ENCODE assay signal across 29 cellular contexts in genomic region chr13:103297083-103297482, GRCh38.
"Had no signal": no experiment of that assay in that cellular context is flagged by ENCODE, and none has a peak within 500 bp of the region (broad histone marks: within the 10 kb centered on the region; RNA-seq: fewer than 3 reads in every experiment).

No MANE protein-coding gene starts in this region.

- H3K4me3 ChIP-seq: stomach, suprapubic skin, testis, thoracic aorta, thyroid gland, tibial artery, tibial nerve, transverse colon, upper lobe of left lung, upper lobe of right lung, uterus, vagina had no signal

- DNase-seq: stimulated activated CD4-positive, alpha-beta T cell treated with anti-CD3 and anti-CD28 coated beads, Interleukin-2, amount 100 ng/mL, for 48 hours; stimulated activated CD4-positive, alpha-beta T cell treated with anti-CD3 and anti-CD28 coated beads, Interleukin-4, amount 100 ng/mL, for 1 hour; stimulated activated CD4-positive, alpha-beta T cell treated with anti-CD3 and anti-CD28 coated beads, Interleukin-4, amount 100 ng/mL, for 24 hours; stimulated activated CD4-positive, alpha-beta T cell treated with anti-CD3 and anti-CD28 coated beads, Interleukin-4, amount 100 ng/mL, for 4 hours; stimulated activated CD8-positive, alpha-beta memory T cell treated with anti-CD3 and anti-CD28 coated beads, Interleukin-4, amount 100 ng/mL, for 48 hours; stimulated activated naive B cell treated with anti-CD40 and anti-IgM and Interleukin-4, amounts not matched to agents 10 μg/mL and 1 μg/mL and 100 μg/mL, for 72 hours; stimulated activated naive CD4-positive, alpha-beta T cell; stimulated activated naive CD4-positive, alpha-beta T cell treated with Interleukin-2 at 50 U/mL for 16 hours; stimulated activated naive CD8-positive, alpha-beta T cell treated with anti-CD3 and anti-CD28 coated beads, Interleukin-15, amount 100 ng/mL, for 72 hours; stimulated activated naive CD8-positive, alpha-beta T cell treated with anti-CD3 and anti-CD28 coated beads, Interleukin-15, Interleukin-2, amounts not matched to agents 100 U/mL and 50 U/mL, for 24 hours; stomach; substantia nigra; testis; thyroid gland; tibial artery; transverse colon; trophoblast cell; upper lobe of left lung; upper lobe of right lung; uterus had no signal

- ATAC-seq: stimulated activated effector memory CD8-positive, alpha-beta T cell treated with anti-CD3 and anti-CD28 coated beads, Interleukin-12 subunit alpha, Interleukin-12 subunit beta, amount 100 ng/mL, for 72 hours; stimulated activated memory B cell treated with anti-CD40 and anti-IgM and Interleukin-4, amounts not matched to agents 10 μg/mL and 1 μg/mL and 100 μg/mL, for 72 hours; stimulated activated naive B cell treated with anti-CD40 and anti-IgM and Interleukin-4, amounts not matched to agents 10 μg/mL and 1 μg/mL and 100 μg/mL, for 72 hours; stimulated activated naive CD8-positive, alpha-beta T cell treated with anti-CD3 and anti-CD28 coated beads, Interleukin-15, amount 100 ng/mL, for 72 hours; stimulated activated naive CD8-positive, alpha-beta T cell treated with anti-CD3 and anti-CD28 coated beads, Interleukin-15, Interleukin-2, amounts not matched to agents 100 U/mL and 50 U/mL, for 24 hours; upper lobe of right lung had no signal

- H3K4me1 ChIP-seq: stomach, suprapubic skin, testis, thyroid gland, tibial artery, tibial nerve, transverse colon, upper lobe of left lung, upper lobe of right lung, uterus, vagina had no signal

- H3K36me3 ChIP-seq: stomach, suprapubic skin, thoracic aorta, thyroid gland, tibial artery, tibial nerve, transverse colon, upper lobe of left lung, upper lobe of right lung, uterus, vagina had no signal

- H3K27me3 ChIP-seq: suprapubic skin, testis, thyroid gland, tibial artery, tibial nerve, transverse colon, upper lobe of left lung, upper lobe of right lung, uterus, vagina had no signal

- H3K4me1 Mint-ChIP-seq: stimulated activated effector memory CD8-positive, alpha-beta T cell treated with anti-CD3 and anti-CD28 coated beads, Interleukin-12 subunit alpha, Interleukin-12 subunit beta, amount 100 ng/mL, for 72 hours; stimulated activated memory B cell treated with anti-CD40 and anti-IgM and Interleukin-4, amounts not matched to agents 10 μg/mL and 1 μg/mL and 100 μg/mL, for 72 hours; stimulated activated naive B cell treated with anti-CD40 and anti-IgM and Interleukin-4, amounts not matched to agents 10 μg/mL and 1 μg/mL and 100 μg/mL, for 72 hours; stimulated activated naive CD8-positive, alpha-beta T cell treated with anti-CD3 and anti-CD28 coated beads, Interleukin-15, amount 100 ng/mL, for 72 hours had no signal

- H3K9me3 Mint-ChIP-seq: type B pancreatic cell had no signal

- H3K36me3 Mint-ChIP-seq: stimulated activated effector memory CD8-positive, alpha-beta T cell treated with anti-CD3 and anti-CD28 coated beads, Interleukin-12 subunit alpha, Interleukin-12 subunit beta, amount 100 ng/mL, for 72 hours; stimulated activated memory B cell treated with anti-CD40 and anti-IgM and Interleukin-4, amounts not matched to agents 10 μg/mL and 1 μg/mL and 100 μg/mL, for 72 hours; stimulated activated naive B cell treated with anti-CD40 and anti-IgM and Interleukin-4, amounts not matched to agents 10 μg/mL and 1 μg/mL and 100 μg/mL, for 72 hours; type B pancreatic cell had no signal

- H3K27ac ChIP-seq: stomach, suprapubic skin, testis, thoracic aorta, thyroid gland, tibial artery, tibial nerve, transverse colon, upper lobe of left lung, upper lobe of right lung, uterus, vagina had no signal

- H3K27me3 Mint-ChIP-seq: stimulated activated memory B cell treated with anti-CD40 and anti-IgM and Interleukin-4, amounts not matched to agents 10 μg/mL and 1 μg/mL and 100 μg/mL, for 72 hours; stimulated activated naive B cell treated with anti-CD40 and anti-IgM and Interleukin-4, amounts not matched to agents 10 μg/mL and 1 μg/mL and 100 μg/mL, for 72 hours; stimulated activated naive CD8-positive, alpha-beta T cell treated with anti-CD3 and anti-CD28 coated beads, Interleukin-15, amount 100 ng/mL, for 72 hours; stimulated activated naive CD8-positive, alpha-beta T cell treated with anti-CD3 and anti-CD28 coated beads, Interleukin-15, Interleukin-2, amounts not matched to agents 100 ng/mL and 50 ng/mL, for 24 hours had no signal

- FAIRE-seq: urothelium cell line had no signal

- H3K9me3 ChIP-seq: testis, thyroid gland, upper lobe of right lung, vagina had no signal

- H3K27ac Mint-ChIP-seq: stimulated activated effector memory CD8-positive, alpha-beta T cell treated with anti-CD3 and anti-CD28 coated beads, Interleukin-12 subunit alpha, Interleukin-12 subunit beta, amount 100 ng/mL, for 72 hours; stimulated activated memory B cell treated with anti-CD40 and anti-IgM and Interleukin-4, amounts not matched to agents 10 μg/mL and 1 μg/mL and 100 μg/mL, for 72 hours; stimulated activated naive B cell treated with anti-CD40 and anti-IgM and Interleukin-4, amounts not matched to agents 10 μg/mL and 1 μg/mL and 100 μg/mL, for 72 hours; stimulated activated naive CD8-positive, alpha-beta T cell treated with anti-CD3 and anti-CD28 coated beads, Interleukin-15, Interleukin-2, amounts not matched to agents 100 ng/mL and 50 ng/mL, for 24 hours; type B pancreatic cell had no signal

- H3K4me3 Mint-ChIP-seq: stimulated activated effector memory CD8-positive, alpha-beta T cell treated with anti-CD3 and anti-CD28 coated beads, Interleukin-12 subunit alpha, Interleukin-12 subunit beta, amount 100 ng/mL, for 72 hours; stimulated activated memory B cell treated with anti-CD40 and anti-IgM and Interleukin-4, amounts not matched to agents 10 μg/mL and 1 μg/mL and 100 μg/mL, for 72 hours; stimulated activated naive B cell treated with anti-CD40 and anti-IgM and Interleukin-4, amounts not matched to agents 10 μg/mL and 1 μg/mL and 100 μg/mL, for 72 hours; stimulated activated naive CD8-positive, alpha-beta T cell treated with anti-CD3 and anti-CD28 coated beads, Interleukin-15, amount 100 ng/mL, for 72 hours; stimulated activated naive CD8-positive, alpha-beta T cell treated with anti-CD3 and anti-CD28 coated beads, Interleukin-15, Interleukin-2, amounts not matched to agents 100 ng/mL and 50 ng/mL, for 24 hours; type B pancreatic cell had no signal
